ENCODE assay signal across 1 cellular context in the genomic region with DNA sequence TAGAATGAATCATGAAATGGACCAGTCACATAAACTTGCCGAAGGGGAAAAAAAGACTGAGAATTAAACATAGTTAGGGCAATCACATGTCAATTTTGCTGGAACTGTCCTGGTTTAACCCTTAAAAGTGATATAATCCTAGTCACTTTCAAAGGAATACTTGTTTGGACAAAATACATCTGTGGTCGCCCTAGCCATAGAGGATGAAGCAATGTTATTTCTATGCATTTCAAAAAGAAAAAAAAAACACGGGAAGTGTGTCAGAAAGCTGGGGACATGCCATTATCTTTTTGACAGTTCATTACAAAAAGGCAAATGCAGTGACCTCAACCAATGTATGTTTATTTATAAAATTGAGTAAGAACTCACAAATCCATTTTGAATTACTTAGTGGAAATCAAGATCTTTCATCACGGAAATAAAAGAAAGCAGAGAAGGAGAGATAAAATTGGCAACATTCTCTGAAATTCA.
TF ChIP-seq lines count a peak whose summit lies in the region.

No MANE protein-coding gene starts in this region.

TF ChIP-seq in SK-N-SH treated with all-trans-retinoic acid at 6 μM for 48 hours, 23 proteins besides CTCF, POLR2A, EP300 and RAD21 (continued from another document):
- TF ChIP-seq, protein P1, sequence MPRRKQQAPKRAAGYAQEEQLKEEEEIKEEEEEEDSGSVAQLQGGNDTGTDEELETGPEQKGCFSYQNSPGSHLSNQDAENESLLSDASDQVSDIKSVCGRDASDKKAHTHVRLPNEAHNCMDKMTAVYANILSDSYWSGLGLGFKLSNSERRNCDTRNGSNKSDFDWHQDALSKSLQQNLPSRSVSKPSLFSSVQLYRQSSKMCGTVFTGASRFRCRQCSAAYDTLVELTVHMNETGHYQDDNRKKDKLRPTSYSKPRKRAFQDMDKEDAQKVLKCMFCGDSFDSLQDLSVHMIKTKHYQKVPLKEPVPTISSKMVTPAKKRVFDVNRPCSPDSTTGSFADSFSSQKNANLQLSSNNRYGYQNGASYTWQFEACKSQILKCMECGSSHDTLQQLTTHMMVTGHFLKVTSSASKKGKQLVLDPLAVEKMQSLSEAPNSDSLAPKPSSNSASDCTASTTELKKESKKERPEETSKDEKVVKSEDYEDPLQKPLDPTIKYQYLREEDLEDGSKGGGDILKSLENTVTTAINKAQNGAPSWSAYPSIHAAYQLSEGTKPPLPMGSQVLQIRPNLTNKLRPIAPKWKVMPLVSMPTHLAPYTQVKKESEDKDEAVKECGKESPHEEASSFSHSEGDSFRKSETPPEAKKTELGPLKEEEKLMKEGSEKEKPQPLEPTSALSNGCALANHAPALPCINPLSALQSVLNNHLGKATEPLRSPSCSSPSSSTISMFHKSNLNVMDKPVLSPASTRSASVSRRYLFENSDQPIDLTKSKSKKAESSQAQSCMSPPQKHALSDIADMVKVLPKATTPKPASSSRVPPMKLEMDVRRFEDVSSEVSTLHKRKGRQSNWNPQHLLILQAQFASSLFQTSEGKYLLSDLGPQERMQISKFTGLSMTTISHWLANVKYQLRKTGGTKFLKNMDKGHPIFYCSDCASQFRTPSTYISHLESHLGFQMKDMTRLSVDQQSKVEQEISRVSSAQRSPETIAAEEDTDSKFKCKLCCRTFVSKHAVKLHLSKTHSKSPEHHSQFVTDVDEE (CRISPR knock-in tag; IDR thresholded peaks at IDR 0.05), result no peak
- TF ChIP-seq SNAI2 (CRISPR knock-in tag; IDR thresholded peaks at IDR 0.05) (no peak), ZC3H10 (CRISPR knock-in tag; IDR thresholded peaks at IDR 0.05) (no peak), ZNF70 (CRISPR knock-in tag; IDR thresholded peaks at IDR 0.05) (no peak), ZFP3 (CRISPR knock-in tag; IDR thresholded peaks at IDR 0.05) (no peak), RARB (CRISPR knock-in tag; IDR thresholded peaks at IDR 0.05) (no peak), ARNTL (CRISPR knock-in tag; IDR thresholded peaks at IDR 0.05; ENCODE audit: borderline replicate concordance, low read depth) (no peak), ZNF8 (CRISPR knock-in tag; IDR thresholded peaks at IDR 0.05) (no peak), OSR1 (CRISPR knock-in tag; IDR thresholded peaks at IDR 0.05) (no peak), TCF4 (CRISPR knock-in tag; IDR thresholded peaks at IDR 0.05; ENCODE audit: borderline replicate concordance) (no peak), ISL1 (CRISPR knock-in tag; IDR thresholded peaks at IDR 0.05) (no peak)
- TF ChIP-seq, protein P2, sequence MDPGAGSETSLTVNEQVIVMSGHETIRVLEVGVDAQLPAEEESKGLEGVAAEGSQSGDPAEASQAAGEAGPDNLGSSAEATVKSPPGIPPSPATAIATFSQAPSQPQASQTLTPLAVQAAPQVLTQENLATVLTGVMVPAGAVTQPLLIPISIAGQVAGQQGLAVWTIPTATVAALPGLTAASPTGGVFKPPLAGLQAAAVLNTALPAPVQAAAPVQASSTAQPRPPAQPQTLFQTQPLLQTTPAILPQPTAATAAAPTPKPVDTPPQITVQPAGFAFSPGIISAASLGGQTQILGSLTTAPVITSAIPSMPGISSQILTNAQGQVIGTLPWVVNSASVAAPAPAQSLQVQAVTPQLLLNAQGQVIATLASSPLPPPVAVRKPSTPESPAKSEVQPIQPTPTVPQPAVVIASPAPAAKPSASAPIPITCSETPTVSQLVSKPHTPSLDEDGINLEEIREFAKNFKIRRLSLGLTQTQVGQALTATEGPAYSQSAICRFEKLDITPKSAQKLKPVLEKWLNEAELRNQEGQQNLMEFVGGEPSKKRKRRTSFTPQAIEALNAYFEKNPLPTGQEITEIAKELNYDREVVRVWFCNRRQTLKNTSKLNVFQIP (CRISPR knock-in tag; IDR thresholded peaks at IDR 0.05; ENCODE audit: borderline replicate concordance, low read depth), result no peak
- TF ChIP-seq, protein P3, sequence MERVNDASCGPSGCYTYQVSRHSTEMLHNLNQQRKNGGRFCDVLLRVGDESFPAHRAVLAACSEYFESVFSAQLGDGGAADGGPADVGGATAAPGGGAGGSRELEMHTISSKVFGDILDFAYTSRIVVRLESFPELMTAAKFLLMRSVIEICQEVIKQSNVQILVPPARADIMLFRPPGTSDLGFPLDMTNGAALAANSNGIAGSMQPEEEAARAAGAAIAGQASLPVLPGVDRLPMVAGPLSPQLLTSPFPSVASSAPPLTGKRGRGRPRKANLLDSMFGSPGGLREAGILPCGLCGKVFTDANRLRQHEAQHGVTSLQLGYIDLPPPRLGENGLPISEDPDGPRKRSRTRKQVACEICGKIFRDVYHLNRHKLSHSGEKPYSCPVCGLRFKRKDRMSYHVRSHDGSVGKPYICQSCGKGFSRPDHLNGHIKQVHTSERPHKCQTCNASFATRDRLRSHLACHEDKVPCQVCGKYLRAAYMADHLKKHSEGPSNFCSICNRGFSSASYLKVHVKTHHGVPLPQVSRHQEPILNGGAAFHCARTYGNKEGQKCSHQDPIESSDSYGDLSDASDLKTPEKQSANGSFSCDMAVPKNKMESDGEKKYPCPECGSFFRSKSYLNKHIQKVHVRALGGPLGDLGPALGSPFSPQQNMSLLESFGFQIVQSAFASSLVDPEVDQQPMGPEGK (CRISPR knock-in tag; IDR thresholded peaks at IDR 0.05; ENCODE audit: borderline replicate concordance), result no peak
